23 cellular contexts compared by ENCODE assay signal in genomic region chr3:170142373-170142772, GRCh38.
"Had no signal": no experiment of that assay in that cellular context is flagged by ENCODE, and none has a peak within 500 bp of the region (broad histone marks: within the 10 kb centered on the region; RNA-seq: fewer than 3 reads in every experiment).

No MANE protein-coding gene starts in this region.

- DNase-seq: Karpas-422, KG1, MM.1S, NCI-H1092 treated with DMSO at 0.1 percent for 48 hours, NCI-H1436, NCI-H187, NCI-H2029, NCI-H2081 treated with DMSO at 0.1 percent for 48 hours, NCI-H2171, NCI-H226, NCI-H446, NCI-H510A, NCI-H524 treated with DMSO at 0.1 percent for 48 hours, NCI-H69, NCI-H774, OCI-M1, SHP77, SK-N-SH, SW 1271, T-cell had no signal

- ATAC-seq: T-cell had no signal

- H3K9me3 ChIP-seq: SK-N-SH had no signal

- H3K9me3 Mint-ChIP-seq: T-cell had no signal

- H3K27me3 Mint-ChIP-seq: T-cell had no signal

- H3K4me2 ChIP-seq: SK-N-SH had no signal

- H3K9me2 ChIP-seq: SK-N-SH had no signal

- H3K4me3 Mint-ChIP-seq: T-cell had no signal

- H3K27ac Mint-ChIP-seq: T-cell had no signal

- H3K27ac ChIP-seq: HL-60, RWPE1 had no signal

- FAIRE-seq: HTR-8/SVneo had no signal
